In the genomic region with DNA sequence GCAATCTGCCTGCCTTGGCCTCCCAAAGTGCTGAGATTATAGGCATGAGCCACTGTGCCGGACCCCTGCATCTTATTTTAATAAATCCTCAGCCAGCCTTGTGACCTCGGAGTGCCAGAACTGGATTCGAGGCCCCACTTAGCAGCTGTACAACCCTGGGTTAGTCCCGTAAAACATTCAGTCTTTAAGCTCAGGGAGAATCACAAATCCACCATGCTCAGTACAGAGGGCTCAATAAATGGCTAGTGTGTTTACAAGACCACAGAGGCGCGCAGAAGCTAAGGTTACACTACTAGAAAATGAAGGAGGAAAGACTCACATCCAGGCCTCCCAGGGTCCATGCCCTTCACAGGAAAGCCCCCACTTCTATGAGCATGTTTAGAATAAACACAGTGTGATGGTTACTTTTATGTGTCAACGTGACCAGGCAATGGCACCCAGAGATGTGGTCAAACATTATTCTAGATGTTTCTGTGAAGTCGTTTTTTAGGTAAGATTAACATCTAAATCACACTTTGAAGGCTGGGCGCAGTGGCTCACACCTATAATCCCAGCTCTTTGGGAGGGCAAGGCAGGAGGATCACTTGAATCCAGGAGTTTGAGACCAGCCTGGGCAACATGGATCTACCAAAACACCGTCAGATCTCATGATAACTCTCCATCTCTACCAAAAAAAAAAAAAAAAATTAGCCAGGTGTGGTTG, we compare ENCODE assay signal across 14 cellular contexts. TPM values are rescaled to one million over a fixed set of nuclear protein-coding genes. Genes with fewer than 3 reads are reported as not detected.
A peak's percentile ranks its signal among the peaks of the same experiment; 100 is the strongest.
DNase-seq lines count a peak whose midpoint lies in the region; ATAC-seq and TF ChIP-seq lines count a peak whose summit lies in the region.
"Had no signal": no experiment of that assay in that cellular context is flagged by ENCODE, and none has a peak within 500 bp of the region (broad histone marks: within the 10 kb centered on the region; RNA-seq: fewer than 3 reads in every experiment).

No MANE protein-coding gene starts in this region.

- POLR2A ChIA-PET in HEK293 (lab: Yijun Ruan, JAX): no interaction called here

- no peaks in the 10 kb centered on the region for H3K36me3 Mint-ChIP-seq in stimulated activated naive B cell treated with anti-CD40 and anti-IgM and Interleukin-4, amounts not matched to agents 10 μg/mL and 1 μg/mL and 100 μg/mL, for 72 hours

- H3K4me1 ChIP-seq in HEK293 (ENCODE audit: control insufficient read depth, insufficient read depth, low read length): 0 out of 2 replicates have a peak, but pooled peaks cover 2% of the 10 kb centered on the region
- H3K4me1 ChIP-seq in RWPE2 (ENCODE audit: insufficient read depth, poor library complexity, severe bottlenecking): peaks cover 29% of the 10 kb centered on the region
- peaks cover 18% of the 10 kb centered on the region for H3K4me1 ChIP-seq in hepatocyte (ENCODE audit: insufficient read depth)

- H2AFZ ChIP-seq in hepatocyte: no peak overlapping the region
- H2AFZ ChIP-seq: GM23338 had no signal

- H3K27ac ChIP-seq in HEK293 (ENCODE audit: extremely low read depth, low read depth, low read length) (no peak overlapping the region), RWPE2 (ENCODE audit: poor library complexity, severe bottlenecking) (peak overlapping the region; percentile 91), hepatocyte (peak overlapping the region; percentile 79)
- H3K27ac ChIP-seq: testis had no signal

- TF ChIP-seq CTCF in HEK293 (tag by site-specific recombination; IDR thresholded peaks at IDR 0.05) (no peak), RWPE2 (IDR thresholded peaks at IDR 0.05; ENCODE audit: poor library complexity, severe bottlenecking) (no peak), hepatocyte (IDR thresholded peaks at IDR 0.05; ENCODE audit: poor library complexity) (no peak)

- peaks cover 36 to 46% of the 10 kb centered on the region in 2 donors for H3K4me1 Mint-ChIP-seq in stimulated activated naive B cell treated with anti-CD40 and anti-IgM and Interleukin-4, amounts not matched to agents 10 μg/mL and 1 μg/mL and 100 μg/mL, for 72 hours

- H4K20me1 ChIP-seq in hepatocyte (ENCODE audit: insufficient read depth, poor library complexity, severe bottlenecking): no peaks in the 10 kb centered on the region

- CTCF ChIA-PET in HEK293 (lab: Yijun Ruan, JAX): no interaction called here

- peaks cover 3% of the 10 kb centered on the region for H3K79me2 ChIP-seq in hepatocyte

- no peaks in the 10 kb centered on the region for H3K27me3 ChIP-seq in RWPE2 (ENCODE audit: insufficient read depth, poor library complexity, severe bottlenecking)
- H3K27me3 ChIP-seq in hepatocyte: no peaks in the 10 kb centered on the region
- H3K27me3 ChIP-seq: gastrocnemius medialis, testis had no signal

- ATAC-seq in RWPE2 (ENCODE audit: low read depth) (no peak), GM19023 (IDR thresholded peaks at IDR 0.05; ENCODE audit: unreplicated experiment) (no peak), GM21723 (IDR thresholded peaks at IDR 0.05; ENCODE audit: unreplicated experiment) (no peak)
- ATAC-seq in stimulated activated naive B cell treated with anti-CD40 and anti-IgM and Interleukin-4, amounts not matched to agents 10 μg/mL and 1 μg/mL and 100 μg/mL, for 72 hours (replicated peaks): no peak
- ATAC-seq: GM23338, K562 had no signal

- H3K27me3 Mint-ChIP-seq in stimulated activated naive B cell treated with anti-CD40 and anti-IgM and Interleukin-4, amounts not matched to agents 10 μg/mL and 1 μg/mL and 100 μg/mL, for 72 hours: no peaks in the 10 kb centered on the region

- H3K27ac Mint-ChIP-seq in stimulated activated naive B cell treated with anti-CD40 and anti-IgM and Interleukin-4, amounts not matched to agents 10 μg/mL and 1 μg/mL and 100 μg/mL, for 72 hours: peak overlapping the region; percentile 72
- H3K27ac Mint-ChIP-seq: GM23338 had no signal

- H3K4me2 ChIP-seq in hepatocyte: no peak overlapping the region
- H3K4me2 ChIP-seq: GM23338 had no signal

- H3K4me3 ChIP-seq in HEK293 (ENCODE audit: low read depth, low read length) (no peak overlapping the region), RWPE2 (ENCODE audit: severe bottlenecking) (no peak overlapping the region), hepatocyte (no peak overlapping the region)
- H3K4me3 ChIP-seq: gastrocnemius medialis, GM23338, K562, testis had no signal

- peaks cover 0 to 1% of the 10 kb centered on the region in 2 donors for H3K9me3 Mint-ChIP-seq in stimulated activated naive B cell treated with anti-CD40 and anti-IgM and Interleukin-4, amounts not matched to agents 10 μg/mL and 1 μg/mL and 100 μg/mL, for 72 hours
- H3K9me3 Mint-ChIP-seq: GM23338 had no signal

- 72% methylated on average over 10 of the region's 10 CpGs for WGBS in hepatocyte (ENCODE audit: low lambda C conversion rate, missing lambda C conversion rate)

- no peaks in the 10 kb centered on the region for H3K9me2 ChIP-seq in hepatocyte (replicated peaks; ENCODE audit: insufficient read depth)

- no peaks in the 10 kb centered on the region for H3K9me3 ChIP-seq in HEK293 (ENCODE audit: control insufficient read depth, insufficient read depth, low read depth, low read length)
- peaks cover 5% of the 10 kb centered on the region for H3K9me3 ChIP-seq in RWPE2 (ENCODE audit: severe bottlenecking)
- no peaks in the 10 kb centered on the region for H3K9me3 ChIP-seq in hepatocyte (ENCODE audit: low read depth)
- H3K9me3 ChIP-seq: gastrocnemius medialis, testis had no signal

- H3K4me3 Mint-ChIP-seq in stimulated activated naive B cell treated with anti-CD40 and anti-IgM and Interleukin-4, amounts not matched to agents 10 μg/mL and 1 μg/mL and 100 μg/mL, for 72 hours: no peak overlapping the region
- H3K4me3 Mint-ChIP-seq: GM23338 had no signal

- DNase-seq in RWPE2 (ENCODE audit: low spot score): no peak
- DNase-seq in hepatocyte (ENCODE audit: low spot score): no peak
- no peak for DNase-seq in stimulated activated naive B cell treated with anti-CD40 and anti-IgM and Interleukin-4, amounts not matched to agents 10 μg/mL and 1 μg/mL and 100 μg/mL, for 72 hours
- DNase-seq in HT-29 (ENCODE audit: low spot score): no peak
- DNase-seq: activated naive CD4-positive, alpha-beta T cell treated with anti-CD3 and anti-CD28 coated beads, Interleukin-2, amount 50 U/mL, for 16 hours; caudate nucleus; gastrocnemius medialis; NCI-H2227 treated with DMSO at 0.1 percent for 48 hours; testis had no signal

- H3K36me3 ChIP-seq in HEK293 (ENCODE audit: control insufficient read depth in 2 of 2, insufficient read depth in 1 of 2, low read length in 2 of 2): no peaks in the 10 kb centered on the region
- peaks cover 8% of the 10 kb centered on the region; the same call in 1 of the 2 replicates for H3K36me3 ChIP-seq in RWPE2 (ENCODE audit: low read depth)
- no peaks in the 10 kb centered on the region for H3K36me3 ChIP-seq in hepatocyte (replicated peaks; ENCODE audit: insufficient read depth, low read depth)
- H3K36me3 ChIP-seq: gastrocnemius medialis had no signal

TF ChIP-seq in HEK293, 187 proteins besides CTCF, POLR2A, EP300 and RAD21:
- TF ChIP-seq ZNF2 (tag by site-specific recombination; IDR thresholded peaks at IDR 0.05) (no peak), GLIS1 (tag by site-specific recombination; IDR thresholded peaks at IDR 0.05) (peak; percentile 66)

RNA-seq across cellular contexts. Expression of a gene that starts 55.3 kb away (rescaled TPM):
- total RNA-seq in hepatocyte: 12.0 and 15.7 TPM in 2 replicates
- 40.0 and 53.9 TPM in 2 replicates for polyA plus RNA-seq in hepatocyte
- total RNA-seq in HT-29 (2014; rRNA removed; shearing (Covaris generic)): 4.4 and 5.3 TPM in 2 replicates
